ENCODE assay signal across 1 cellular context in the genomic region with DNA sequence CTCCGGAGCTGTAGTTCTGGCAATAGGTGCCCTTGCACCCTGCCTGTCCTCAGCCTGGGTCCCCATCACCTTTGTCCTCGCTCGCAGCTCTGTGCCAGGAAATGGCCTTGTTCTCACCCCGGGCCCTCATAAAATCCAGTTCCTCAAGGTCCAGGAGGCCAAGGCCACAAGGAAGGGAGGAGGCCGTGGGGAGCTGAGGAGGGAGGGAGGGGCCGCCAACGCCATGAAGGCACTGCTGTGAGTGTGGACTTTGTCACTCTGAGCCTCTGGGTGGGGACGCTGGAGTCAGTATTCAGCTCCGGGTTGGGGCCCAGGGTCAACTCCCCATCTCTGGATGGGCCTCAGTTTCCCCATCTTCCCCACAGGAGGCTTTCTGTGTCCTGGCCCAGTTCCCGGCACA.
TF ChIP-seq lines count a peak whose summit lies in the region.

No MANE protein-coding gene starts in this region.

TF ChIP-seq in WTC11, 78 proteins besides CTCF, POLR2A, EP300 and RAD21 (continued from another document):
- TF ChIP-seq CDX4 (CRISPR knock-in tag; IDR thresholded peaks at IDR 0.05; ENCODE audit: borderline replicate concordance): no peak
- TF ChIP-seq, protein P1, sequence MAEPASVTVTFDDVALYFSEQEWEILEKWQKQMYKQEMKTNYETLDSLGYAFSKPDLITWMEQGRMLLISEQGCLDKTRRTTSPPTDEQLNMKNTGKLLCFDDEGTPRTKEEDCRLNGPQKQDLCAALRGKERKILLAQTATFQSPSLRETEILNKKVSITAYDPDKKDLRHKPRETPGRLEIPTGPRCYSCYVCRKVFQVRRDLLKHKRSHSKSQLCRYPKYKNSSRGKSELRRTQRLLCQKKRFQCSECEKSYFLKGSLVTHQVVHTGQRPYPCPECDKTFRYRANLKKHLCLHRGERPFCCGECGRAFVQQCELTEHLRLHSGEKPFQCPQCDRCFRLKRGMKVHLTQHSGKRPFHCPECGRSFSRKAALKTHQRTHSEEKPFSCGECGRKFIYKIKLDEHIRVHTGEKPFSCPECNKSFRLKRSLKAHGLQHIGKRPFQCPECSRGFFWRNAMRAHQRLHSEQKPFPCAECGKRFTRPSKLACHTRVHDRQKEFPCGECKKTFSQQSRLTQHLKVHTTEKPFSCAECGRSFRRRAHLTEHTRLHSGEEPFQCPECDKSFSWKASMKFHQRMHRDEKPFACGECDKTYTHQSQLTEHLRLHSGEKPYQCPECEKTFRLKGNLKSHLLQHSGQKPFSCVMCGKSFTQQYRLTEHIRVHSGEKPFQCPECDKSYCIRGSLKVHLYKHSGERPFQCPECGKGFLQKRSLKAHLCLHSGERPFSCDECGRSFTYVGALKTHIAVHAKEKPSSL (CRISPR knock-in tag; conservative IDR thresholded peaks at IDR 0.05): no peak
- TF ChIP-seq PRDM15 (CRISPR knock-in tag; IDR thresholded peaks at IDR 0.05): no peak
- TF ChIP-seq IRF2 (CRISPR knock-in tag; IDR thresholded peaks at IDR 0.05; ENCODE audit: borderline replicate concordance, low read depth): no peak
- TF ChIP-seq ETV6 (CRISPR knock-in tag; IDR thresholded peaks at IDR 0.05): no peak
